ENCODE assay signal across 1 cellular context in genomic region chr2:197453123-197453913, GRCh38.
TF ChIP-seq lines count a peak whose summit lies in the region.

TSS of gene COQ10B (plus strand) at chr2:197453552. CDS start at chr2:197453561, 9 bp downstream.

TF ChIP-seq in HepG2, 621 proteins besides CTCF, POLR2A, EP300 and RAD21 (continued from another document and continues in another):
- no peak for TF ChIP-seq BCLAF1 (IDR thresholded peaks at IDR 0.05)
- no peak; the same call in 1 of the 2 replicates for TF ChIP-seq ZNF431 (CRISPR knock-in tag; IDR thresholded peaks at IDR 0.05; ENCODE audit: borderline replicate concordance, low read depth)
- TF ChIP-seq RORA (CRISPR knock-in tag; IDR thresholded peaks at IDR 0.05) = no peak
- peak; percentile 47; the same call in 1 of the 2 replicates for TF ChIP-seq DNMT3B (CRISPR knock-in tag; conservative IDR thresholded peaks at IDR 0.05)
- peak; percentile 76; the same call in 1 of the 2 replicates for TF ChIP-seq HDAC2 (CRISPR knock-in tag; IDR thresholded peaks at IDR 0.05)
- peak; percentile 90; the same call in 1 of the 2 replicates for TF ChIP-seq NKX3-1 (CRISPR knock-in tag; IDR thresholded peaks at IDR 0.05)
- TF ChIP-seq ZNF138 (CRISPR knock-in tag; IDR thresholded peaks at IDR 0.05; ENCODE audit: low read depth) = no peak
- no peak for TF ChIP-seq TOPORS (CRISPR knock-in tag; IDR thresholded peaks at IDR 0.05)
- TF ChIP-seq ZNF574 (CRISPR knock-in tag; IDR thresholded peaks at IDR 0.05) = peak; percentile 68
- TF ChIP-seq RFXAP (CRISPR knock-in tag; IDR thresholded peaks at IDR 0.05; ENCODE audit: borderline replicate concordance) = peak; percentile 52; the same call in 1 of the 2 replicates
- TF ChIP-seq ZNF773 (CRISPR knock-in tag; IDR thresholded peaks at IDR 0.05; ENCODE audit: borderline replicate concordance) = peak; percentile 61; the same call in 1 of the 2 replicates
- 0 out of 2 replicates have a peak, but pooled peaks have one; percentile 3 for TF ChIP-seq NFE2L2 (IDR thresholded peaks at IDR 0.05; ENCODE audit: low read length)
- no peak; the same call in 1 of the 2 replicates for TF ChIP-seq RFXANK (CRISPR knock-in tag; IDR thresholded peaks at IDR 0.05)
- TF ChIP-seq ZNF580 (CRISPR knock-in tag; IDR thresholded peaks at IDR 0.05; ENCODE audit: borderline replicate concordance, low read depth) = peak; percentile 95; the same call in 1 of the 2 replicates
- peak; percentile 82; the same call in 1 of the 2 replicates for TF ChIP-seq BCL3 (CRISPR knock-in tag; IDR thresholded peaks at IDR 0.05)
- peak; percentile 91; the same call in 1 of the 2 replicates for TF ChIP-seq ZNF230 (CRISPR knock-in tag; IDR thresholded peaks at IDR 0.05)
- TF ChIP-seq FOXP4 (CRISPR knock-in tag; IDR thresholded peaks at IDR 0.05) = peak; percentile 65; the same call in 1 of the 2 replicates
- no peak for TF ChIP-seq MIER3 (CRISPR knock-in tag; IDR thresholded peaks at IDR 0.05; ENCODE audit: borderline replicate concordance)
- peak; percentile 87; the same call in 1 of the 2 replicates for TF ChIP-seq ZNF788 (CRISPR knock-in tag; IDR thresholded peaks at IDR 0.05; ENCODE audit: borderline replicate concordance)
- TF ChIP-seq ZGPAT (CRISPR knock-in tag; IDR thresholded peaks at IDR 0.05) = peak; percentile 96
- peak; percentile 71; the same call in 1 of the 2 replicates for TF ChIP-seq MYPOP (CRISPR knock-in tag; IDR thresholded peaks at IDR 0.05)
- TF ChIP-seq NFE2L1 (CRISPR knock-in tag; IDR thresholded peaks at IDR 0.05; ENCODE audit: borderline replicate concordance) = peak; percentile 56; the same call in 1 of the 2 replicates
- peak; percentile 76 for TF ChIP-seq ARID2 (CRISPR knock-in tag; IDR thresholded peaks at IDR 0.05; ENCODE audit: borderline replicate concordance)
- TF ChIP-seq ADNP (CRISPR knock-in tag; IDR thresholded peaks at IDR 0.05) = no peak
- TF ChIP-seq ZNF746 (CRISPR knock-in tag; IDR thresholded peaks at IDR 0.05) = peak; percentile 59; the same call in 1 of the 2 replicates
- no peak for TF ChIP-seq ZBTB44 (CRISPR knock-in tag; IDR thresholded peaks at IDR 0.05)
- no peak for TF ChIP-seq PRPF4 (IDR thresholded peaks at IDR 0.05; ENCODE audit: low read depth, low read length, poor library complexity, severe bottlenecking)
- TF ChIP-seq ZNF441 (CRISPR knock-in tag; IDR thresholded peaks at IDR 0.05; ENCODE audit: borderline replicate concordance) = peak; percentile 87; the same call in 1 of the 2 replicates
- peak; percentile 86; the same call in 1 of the 2 replicates for TF ChIP-seq ZNF75D (CRISPR knock-in tag; IDR thresholded peaks at IDR 0.05; ENCODE audit: borderline replicate concordance)
- TF ChIP-seq IKZF4 (CRISPR knock-in tag; IDR thresholded peaks at IDR 0.05; ENCODE audit: borderline replicate concordance, low read depth, not compliant biosample characterization) = peak; percentile 49
- TF ChIP-seq ZFP36L1 (CRISPR knock-in tag; IDR thresholded peaks at IDR 0.05) = peak; percentile 92
- peak; percentile 74; the same call in 1 of the 2 replicates for TF ChIP-seq ZNF619 (CRISPR knock-in tag; IDR thresholded peaks at IDR 0.05)
- TF ChIP-seq ZNF205 (CRISPR knock-in tag; IDR thresholded peaks at IDR 0.05) = peak; percentile 52; the same call in 1 of the 2 replicates
- no peak for TF ChIP-seq CSRNP2 (CRISPR knock-in tag; conservative IDR thresholded peaks at IDR 0.05; ENCODE audit: low read depth)
- peak; percentile 67 for TF ChIP-seq MEIS2 (CRISPR knock-in tag; IDR thresholded peaks at IDR 0.05)
- no peak for TF ChIP-seq ZNF124 (CRISPR knock-in tag; IDR thresholded peaks at IDR 0.05)
- 0 out of 2 replicates have a peak, but pooled peaks have one; percentile 40 for TF ChIP-seq ZBTB14 (CRISPR knock-in tag; IDR thresholded peaks at IDR 0.05)
- no peak for TF ChIP-seq ZNF180 (CRISPR knock-in tag; IDR thresholded peaks at IDR 0.05; ENCODE audit: borderline replicate concordance, low read depth)
- peak; percentile 78; the same call in 1 of the 2 replicates for TF ChIP-seq KAT7 (CRISPR knock-in tag; IDR thresholded peaks at IDR 0.05; ENCODE audit: borderline replicate concordance)
- TF ChIP-seq ZNF34 (CRISPR knock-in tag; IDR thresholded peaks at IDR 0.05; ENCODE audit: borderline replicate concordance) = no peak; the same call in 1 of the 2 replicates
- peak; percentile 84 for TF ChIP-seq ZNF772 (CRISPR knock-in tag; IDR thresholded peaks at IDR 0.05)
- TF ChIP-seq SPEN (CRISPR knock-in tag; IDR thresholded peaks at IDR 0.05; ENCODE audit: low read depth) = peak; percentile 80
